In the genomic region with DNA sequence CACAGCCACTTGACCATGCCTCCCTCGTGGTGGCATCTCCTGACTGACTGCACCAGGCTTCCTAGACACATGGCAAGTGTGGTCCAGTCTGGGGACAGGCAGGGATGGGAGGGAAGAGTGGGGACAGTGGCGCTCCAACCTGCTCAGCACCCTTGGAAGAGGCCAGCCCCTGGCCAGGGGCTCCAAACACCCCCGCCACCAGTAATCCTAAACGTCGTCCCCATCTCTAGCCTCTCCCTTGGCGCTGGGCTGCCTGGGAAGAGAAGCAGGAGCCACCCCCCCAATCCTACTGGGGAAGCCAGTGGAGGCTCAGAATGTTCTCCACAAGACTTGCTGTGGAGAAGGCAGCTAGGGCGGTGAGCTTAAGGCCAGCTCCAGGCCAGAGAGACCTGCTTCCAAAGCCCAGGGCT, we compare ENCODE assay signal across 9 cellular contexts. TPM values are rescaled to one million over a fixed set of nuclear protein-coding genes. Genes with fewer than 3 reads are reported as not detected.
A peak's percentile ranks its signal among the peaks of the same experiment; 100 is the strongest.
DNase-seq lines count a peak whose midpoint lies in the region; ATAC-seq and TF ChIP-seq lines count a peak whose summit lies in the region.
"Had no signal": no experiment of that assay in that cellular context is flagged by ENCODE, and none has a peak within 500 bp of the region (broad histone marks: within the 10 kb centered on the region; RNA-seq: fewer than 3 reads in every experiment).

No MANE protein-coding gene starts in this region.

- H3K9me3 ChIP-seq in RWPE2 (ENCODE audit: severe bottlenecking): no peaks in the 10 kb centered on the region
- H3K9me3 ChIP-seq in SJCRH30 (replicated peaks): no peaks in the 10 kb centered on the region

- no peak for TF ChIP-seq CTCF in RWPE2 (IDR thresholded peaks at IDR 0.05; ENCODE audit: poor library complexity, severe bottlenecking)

- H3K27ac ChIP-seq in RWPE2 (ENCODE audit: poor library complexity, severe bottlenecking) (peak overlapping the region; percentile 89), epithelial cell of prostate (peak overlapping the region; percentile 93), SJCRH30 (no peak overlapping the region)

- ATAC-seq in RWPE2 (ENCODE audit: low read depth): no peak
- no peak for ATAC-seq in GM19023 (IDR thresholded peaks at IDR 0.05; ENCODE audit: unreplicated experiment)

- H3K27me3 ChIP-seq in RWPE2 (ENCODE audit: insufficient read depth, poor library complexity, severe bottlenecking) (no peaks in the 10 kb centered on the region), SJCRH30 (no peaks in the 10 kb centered on the region)

- H3K4me3 ChIP-seq in RWPE2 (ENCODE audit: severe bottlenecking): no peak overlapping the region
- H3K4me3 ChIP-seq in SJCRH30: no peak overlapping the region

- no peaks in the 10 kb centered on the region for H3K4me1 ChIP-seq in RWPE2 (ENCODE audit: insufficient read depth, poor library complexity, severe bottlenecking)
- peaks cover 18% of the 10 kb centered on the region for H3K4me1 ChIP-seq in SJCRH30

- DNase-seq in stimulated activated CD4-positive, alpha-beta T cell treated with anti-CD3 and anti-CD28 coated beads, Interleukin-15, amount 100 ng/mL, for 24 hours: peak; percentile 39
- DNase-seq in stimulated activated CD4-positive, alpha-beta T cell treated with anti-CD3 and anti-CD28 coated beads, Interleukin-4, amount 100 ng/mL, for 4 hours: no peak
- DNase-seq in RWPE2 (ENCODE audit: low spot score) (no peak), epithelial cell of prostate (ENCODE audit: low read depth, low spot score) (no peak), SJCRH30 (no peak), DMS153 (lab: John Stamatoyannopoulos, UW) (no peak), hypothalamus (lab: John Stamatoyannopoulos, UW) (no peak)
- DNase-seq: NCI-H2029 had no signal

- peaks cover 63% of the 10 kb centered on the region for H3K36me3 ChIP-seq in RWPE2 (ENCODE audit: low read depth)
- H3K36me3 ChIP-seq in SJCRH30: peaks cover 61% of the 10 kb centered on the region

RNA-seq across cellular contexts. Expression of gene RPL36, which starts 2.7 kb away (rescaled TPM):
- total RNA-seq in SJCRH30 (2014; rRNA removed; shearing (Covaris generic)): 510 and 695 TPM in 2 replicates

RNA-seq across cellular contexts. Expression of gene HSD11B1L, which starts 12.0 kb away (rescaled TPM):
- 0.89 and 1.3 TPM in 2 replicates for total RNA-seq in SJCRH30 (2014; rRNA removed; shearing (Covaris generic))

RNA-seq across cellular contexts. Expression of gene MICOS13, which starts 12.5 kb away (rescaled TPM):
- 33.0 and 45.6 TPM in 2 replicates for total RNA-seq in SJCRH30 (2014; rRNA removed; shearing (Covaris generic))

RNA-seq across cellular contexts. Expression of gene LONP1, which starts 27.2 kb away (rescaled TPM):
- total RNA-seq in SJCRH30 (2014; rRNA removed; shearing (Covaris generic)): 53.5 and 54.0 TPM in 2 replicates

RNA-seq across cellular contexts. Expression of gene CATSPERD, which starts 27.6 kb away (rescaled TPM):
- not detected in 2 replicates for total RNA-seq in SJCRH30 (2014; rRNA removed; shearing (Covaris generic))
